Comparison of ENCODE assay signal across 18 cellular contexts in genomic region chr20:46823753-46824152, GRCh38.
A peak's percentile ranks its signal among the peaks of the same experiment; 100 is the strongest.
DNase-seq lines count a peak whose midpoint lies in the region; ATAC-seq and TF ChIP-seq lines count a peak whose summit lies in the region.
"Had no signal": no experiment of that assay in that cellular context is flagged by ENCODE, and none has a peak within 500 bp of the region (broad histone marks: within the 10 kb centered on the region; RNA-seq: fewer than 3 reads in every experiment).

No MANE protein-coding gene starts in this region.

- TF ChIP-seq POLR2A in Peyer's patch (IDR thresholded peaks at IDR 0.05) (no peak), transverse colon (IDR thresholded peaks at IDR 0.05) (no peak)

- H3K27me3 Mint-ChIP-seq in nephron (ENCODE audit: low read depth), result no peaks in the 10 kb centered on the region

- peaks cover 12% of the 10 kb centered on the region for H3K9me3 Mint-ChIP-seq in nephron

- H3K27ac Mint-ChIP-seq in nephron, result peak overlapping the region; percentile 46 to 92 (median 48)
- H3K27ac Mint-ChIP-seq: CD4-positive, CD25-positive, alpha-beta regulatory T cell had no signal

- no peaks in the 10 kb centered on the region for H3K9me3 ChIP-seq in Peyer's patch
- no peaks in the 10 kb centered on the region for H3K9me3 ChIP-seq in colonic mucosa
- H3K9me3 ChIP-seq in transverse colon, result no peaks in the 10 kb centered on the region

- peak overlapping the region in 3 of 4 donors; percentile 53 to 77 (median 73) for H3K27ac ChIP-seq in Peyer's patch
- peak overlapping the region; percentile 72 for H3K27ac ChIP-seq in colonic mucosa
- peak overlapping the region; percentile 73 to 85 (median 78) for H3K27ac ChIP-seq in transverse colon
- H3K27ac ChIP-seq: BLaER1 had no signal

- intact Hi-C loops in colonic mucosa (cut with DNase I), result no loop called here
- intact Hi-C loops in transverse colon (cut with DNase I; ENCODE audit: low total_unique reads), result no loop called here
- intact Hi-C loops in left colon (cut with DNase I, micrococcal nuclease), result no loop called here

- no peak overlapping the region for H3K9ac ChIP-seq in colonic mucosa (ENCODE audit: low read depth in 2 of 2, low read length in 2 of 2)
- H3K9ac ChIP-seq: BLaER1 had no signal

- H3K4me1 Mint-ChIP-seq in nephron, result peaks cover 5% of the 10 kb centered on the region
- H3K4me1 Mint-ChIP-seq: CD4-positive, CD25-positive, alpha-beta regulatory T cell had no signal

- DNase-seq in Peyer's patch, result no peak
- no peak for DNase-seq in colonic mucosa
- DNase-seq in transverse colon, result no peak
- DNase-seq in stimulated activated CD4-positive, alpha-beta T cell treated with anti-CD3 and anti-CD28 coated beads, Interleukin-1b, Interleukin-23, amount 100 ng/mL, for 48 hours, result no peak
- DNase-seq in left colon, result no peak
- DNase-seq: CD4-positive, CD25-positive, alpha-beta regulatory T cell; DMS153; NCI-H1092; NCI-H1417 treated with DMSO at 0.1 percent for 48 hours; NCI-H1694 treated with DMSO at 0.1 percent for 48 hours; NCI-H2081 treated with DMSO at 0.1 percent for 48 hours; NCI-H446; NCI-H524 treated with DMSO at 0.1 percent for 48 hours; NCI-H774 had no signal

- H3K4me1 ChIP-seq in Peyer's patch (no peaks in the 10 kb centered on the region), colonic mucosa (no peaks in the 10 kb centered on the region), transverse colon (peaks cover 0 to 39% (median 8%) of the 10 kb centered on the region in 4 donors)
- H3K4me1 ChIP-seq: BLaER1 had no signal

- H3K4me3 ChIP-seq in Peyer's patch (no peak overlapping the region), colonic mucosa (no peak overlapping the region), transverse colon (no peak overlapping the region)
- H3K4me3 ChIP-seq: BLaER1 had no signal

- no peaks in the 10 kb centered on the region for H3K27me3 ChIP-seq in Peyer's patch
- no peaks in the 10 kb centered on the region for H3K27me3 ChIP-seq in colonic mucosa
- no peaks in the 10 kb centered on the region for H3K27me3 ChIP-seq in transverse colon
- H3K27me3 ChIP-seq: BLaER1 had no signal

- no peak for ATAC-seq in GM21515 (IDR thresholded peaks at IDR 0.05; ENCODE audit: unreplicated experiment)
- no peak for ATAC-seq in left colon
- ATAC-seq: HCT116 had no signal

- no peak overlapping the region for H3K4me3 Mint-ChIP-seq in nephron
- H3K4me3 Mint-ChIP-seq: CD4-positive, CD25-positive, alpha-beta regulatory T cell had no signal

- H3K36me3 ChIP-seq in Peyer's patch, result no peaks in the 10 kb centered on the region
- H3K36me3 ChIP-seq in colonic mucosa, result no peaks in the 10 kb centered on the region
- H3K36me3 ChIP-seq in transverse colon, result no peaks in the 10 kb centered on the region
- H3K36me3 ChIP-seq: BLaER1 had no signal

- no peak for TF ChIP-seq EP300 in transverse colon (IDR thresholded peaks at IDR 0.05; ENCODE audit: low read depth)

- TF ChIP-seq CTCF in Peyer's patch (IDR thresholded peaks at IDR 0.05) (no peak), colonic mucosa (IDR thresholded peaks at IDR 0.05) (no peak), nephron (IDR thresholded peaks at IDR 0.05; ENCODE audit: unreplicated experiment in 3 of 3) (no peak), transverse colon (IDR thresholded peaks at IDR 0.05) (no peak)

- WGBS in transverse colon (ENCODE audit: low coverage in 1 of 2), 2 donors, result 69 to 75% methylated on average over 3 of the region's 3 CpGs

- no peaks in the 10 kb centered on the region for H3K36me3 Mint-ChIP-seq in nephron (ENCODE audit: low read depth)

- in situ Hi-C loops in transverse colon (cut with MboI; ENCODE audit: low pct_ligation_motif_present in 1 of 4, low pct_unique_long_range_greater_than_20kb in 1 of 4, low sequenced_read_pairs in 3 of 4), result no loop called here
